14 cellular contexts compared by ENCODE assay signal in genomic region chr2:190791983-190792575, GRCh38.
DNase-seq lines count a peak whose midpoint lies in the region; ATAC-seq and TF ChIP-seq lines count a peak whose summit lies in the region.
"Had no signal": no experiment of that assay in that cellular context is flagged by ENCODE, and none has a peak within 500 bp of the region (broad histone marks: within the 10 kb centered on the region; RNA-seq: fewer than 3 reads in every experiment).

No MANE protein-coding gene starts in this region.

- no peak for ATAC-seq in GM18873 (IDR thresholded peaks at IDR 0.05; ENCODE audit: low FRiP score, unreplicated experiment)
- ATAC-seq in HG02610 (IDR thresholded peaks at IDR 0.05; ENCODE audit: unreplicated experiment) = no peak

- H3K4me3 ChIP-seq in HUES48 (ENCODE audit: low read depth, low read length) = no peak overlapping the region
- H3K4me3 ChIP-seq: heart right ventricle had no signal

- TF ChIP-seq CTCF in osteocyte (IDR thresholded peaks at IDR 0.05) = no peak

- H3K9me3 ChIP-seq in HUES48 (ENCODE audit: control insufficient read depth, insufficient read depth, low read length) = no peaks in the 10 kb centered on the region
- H3K9me3 ChIP-seq: heart right ventricle had no signal

- peak overlapping the region; percentile 76 for H3K27ac ChIP-seq in HUES48 (ENCODE audit: low read depth, low read length)

- no peaks in the 10 kb centered on the region for H3K27me3 Mint-ChIP-seq in osteocyte (ENCODE audit: unreplicated experiment)
- H3K27me3 Mint-ChIP-seq: activated CD8-positive, alpha-beta memory T cell treated with anti-CD3 and anti-CD28 coated beads, Interleukin-2, amount 10 ng/mL, durations not matched to agents 7 days and 5 days; IgD-negative memory B cell had no signal

- H3K36me3 ChIP-seq in HUES48 (ENCODE audit: control insufficient read depth, insufficient read depth, low read length) = no peaks in the 10 kb centered on the region
- H3K36me3 ChIP-seq: heart right ventricle had no signal

- H3K4me1 Mint-ChIP-seq in osteocyte (ENCODE audit: unreplicated experiment) = peaks cover 17% of the 10 kb centered on the region
- H3K4me1 Mint-ChIP-seq: IgD-negative memory B cell had no signal

- peak overlapping the region; percentile 72 for H3K27ac Mint-ChIP-seq in osteocyte (ENCODE audit: unreplicated experiment)
- H3K27ac Mint-ChIP-seq: activated CD8-positive, alpha-beta memory T cell treated with anti-CD3 and anti-CD28 coated beads, Interleukin-2, amount 10 ng/mL, durations not matched to agents 7 days and 5 days; endodermal cell; IgD-negative memory B cell had no signal

- H3K4me1 ChIP-seq in HUES48 (ENCODE audit: control insufficient read depth, insufficient read depth, low read length) = peaks cover 27% of the 10 kb centered on the region

- H3K36me3 Mint-ChIP-seq in osteocyte (ENCODE audit: unreplicated experiment) = no peaks in the 10 kb centered on the region
- H3K36me3 Mint-ChIP-seq: IgD-negative memory B cell had no signal

- H3K9ac ChIP-seq in HUES48 (ENCODE audit: low read depth, low read length) = no peak overlapping the region

- DNase-seq in NCI-H1417 (lab: John Stamatoyannopoulos, UW) (peak in 2 of 3 experiments; percentile 13 to 68), NCI-H1417 treated with DMSO at 0.1 percent for 48 hours (lab: John Stamatoyannopoulos, UW) (no peak), dermis blood vessel endothelial cell (peak; percentile 58), osteocyte (ENCODE audit: extremely low spot score, unreplicated experiment) (no peak), UCSD-AML1 (lab: John Stamatoyannopoulos, UW; ENCODE audit: unreplicated experiment) (no peak)
- DNase-seq: 8988T, NCI-H1930 had no signal

- no peaks in the 10 kb centered on the region for H3K27me3 ChIP-seq in HUES48 (ENCODE audit: control insufficient read depth, insufficient read depth, low read length)
- H3K27me3 ChIP-seq: heart right ventricle had no signal

- no peak overlapping the region for H3K4me3 Mint-ChIP-seq in osteocyte (ENCODE audit: unreplicated experiment)
- H3K4me3 Mint-ChIP-seq: activated CD8-positive, alpha-beta memory T cell treated with anti-CD3 and anti-CD28 coated beads, Interleukin-2, amount 10 ng/mL, durations not matched to agents 7 days and 5 days; endodermal cell; IgD-negative memory B cell had no signal

- H3K9me3 Mint-ChIP-seq in osteocyte (ENCODE audit: unreplicated experiment) = no peaks in the 10 kb centered on the region
- H3K9me3 Mint-ChIP-seq: endodermal cell, IgD-negative memory B cell had no signal

Comparison
In these comparisons a context has a peak if more than half of its experiments do, and no peak if none do; other contexts are left out.
1. DNase-seq: peak in NCI-H1417 (2 of 3) and dermis blood vessel endothelial cell (single experiment); none in NCI-H1417 treated with DMSO at 0.1 percent for 48 hours (single experiment), osteocyte (single experiment) and UCSD-AML1 (single experiment).